In genomic region chr17:36547776-36548175, GRCh38 we compare ENCODE assay signal across 6 cellular contexts.
DNase-seq lines count a peak whose midpoint lies in the region; ATAC-seq, FAIRE-seq and TF ChIP-seq lines count a peak whose summit lies in the region.

No MANE protein-coding gene starts in this region.

- H2AFZ ChIP-seq in OCI-LY3 (ENCODE audit: low read depth, low read length), result no peak overlapping the region

- H4K20me1 ChIP-seq in OCI-LY3 (ENCODE audit: insufficient read depth, low read length), result peaks cover 61% of the 10 kb centered on the region

- H3K9ac ChIP-seq in OCI-LY3 (ENCODE audit: low read length), result no peak overlapping the region

- no peaks in the 10 kb centered on the region for H3K9me3 ChIP-seq in OCI-LY3 (ENCODE audit: insufficient read depth, low read length)

- H3K36me3 ChIP-seq in OCI-LY3 (replicated peaks; ENCODE audit: low read depth, low read length), result peaks cover 20% of the 10 kb centered on the region

- H3K4me1 ChIP-seq in OCI-LY3 (ENCODE audit: low read length), result peaks cover 37% of the 10 kb centered on the region

- ATAC-seq in HG03571 (IDR thresholded peaks at IDR 0.05; ENCODE audit: unreplicated experiment), result no peak
- ATAC-seq in GM18868 (IDR thresholded peaks at IDR 0.05; ENCODE audit: unreplicated experiment), result no peak

- 0 out of 2 replicates have a peak overlapping the region, but pooled peaks have one; percentile 92 for H3K4me2 ChIP-seq in OCI-LY3 (ENCODE audit: low read length)

- H3K27me3 ChIP-seq in OCI-LY3 (ENCODE audit: low read depth, low read length), result no peaks in the 10 kb centered on the region

- no peak for TF ChIP-seq CTCF in AG09309 (IDR thresholded peaks at IDR 0.05; ENCODE audit: control insufficient read depth, insufficient read depth, low read depth, low read length, missing control alignments)
- no peak for TF ChIP-seq CTCF in OCI-LY3 (IDR thresholded peaks at IDR 0.05; ENCODE audit: low read depth, low read length)
- TF ChIP-seq CTCF in foreskin fibroblast (IDR thresholded peaks at IDR 0.05; ENCODE audit: low read depth, low read length), result no peak
- TF ChIP-seq CTCF in D721Med (IDR thresholded peaks at IDR 0.05; ENCODE audit: insufficient read depth, missing control alignments), result no peak

- H3K27ac ChIP-seq in OCI-LY3 (ENCODE audit: low read length), result no peak overlapping the region

- peaks cover 89% of the 10 kb centered on the region for H3K79me2 ChIP-seq in OCI-LY3 (ENCODE audit: low read length)

- no peak for FAIRE-seq in D721Med (lab: Jason Lieb, UNC)

- H3K4me3 ChIP-seq in AG09309 (ENCODE audit: control insufficient read depth, low read depth, low read length) (peak overlapping the region; percentile 4), OCI-LY3 (ENCODE audit: low read length) (no peak overlapping the region), foreskin fibroblast (ENCODE audit: low read depth in 1 of 2, low read length in 2 of 2) (peak overlapping the region; percentile 50 to 89)

- DNase-seq in AG09309 (ENCODE audit: low read depth), result no peak
- no peak for DNase-seq in foreskin fibroblast
- DNase-seq in D721Med (ENCODE audit: insufficient read length, low spot score), result no peak
